Comparison of ENCODE assay signal across 8 cellular contexts in genomic region chr1:183470147-183470960, GRCh38. TPM values are rescaled to one million over a fixed set of nuclear protein-coding genes. Genes with fewer than 3 reads are reported as not detected.
DNase-seq lines count a peak whose midpoint lies in the region; ATAC-seq, FAIRE-seq and TF ChIP-seq lines count a peak whose summit lies in the region.

No MANE protein-coding gene starts in this region.

- no peaks in the 10 kb centered on the region for H3K9me3 ChIP-seq in fibroblast of lung (ENCODE audit: control insufficient read depth, insufficient read depth, low read depth, low read length)

- H3K9me3 Mint-ChIP-seq in activated T-helper 1 cell treated with anti-CD3 and anti-CD28 coated beads, Interleukin-12 subunit alpha, Interleukin-12 subunit beta, Interleukin-2, Interleukin-4 antibody, amounts not matched to agents 30 ng/mL and 10 ng/mL and 1 ng/mL, durations not matched to agents 14 hours and 24 hours and 36 hours, result no peaks in the 10 kb centered on the region
- peaks cover 0 to 1% (median 0%) of the 10 kb centered on the region in 9 donors for H3K9me3 Mint-ChIP-seq in naive thymus-derived CD8-positive, alpha-beta T cell

- no peak for DNase-seq in D721Med (ENCODE audit: insufficient read length, low spot score)
- peak; percentile 70 for DNase-seq in LHCN-M2 (ENCODE audit: low read depth)
- DNase-seq in RKO (ENCODE audit: low spot score), result peak; percentile 88
- DNase-seq in activated T-helper 1 cell treated with anti-CD3 and anti-CD28 coated beads, Interleukin-12 subunit alpha, Interleukin-12 subunit beta, Interleukin-2, Interleukin-4 antibody, amounts not matched to agents 30 ng/mL and 10 ng/mL and 1 ng/mL, durations not matched to agents 14 hours and 24 hours and 36 hours (ENCODE audit: low spot score), result peak; percentile 84
- DNase-seq in fibroblast of lung (ENCODE audit: low read depth in 2 of 2), result peak; percentile 59 to 67
- peak; percentile 81 to 95 (median 88) for DNase-seq in naive thymus-derived CD8-positive, alpha-beta T cell
- DNase-seq in stimulated activated naive CD4-positive, alpha-beta T cell (lab: John Stamatoyannopoulos, UW), result peak; percentile 76 to 88 (median 85)

- peak overlapping the region; percentile 98 for H3K27ac ChIP-seq in fibroblast of lung (ENCODE audit: insufficient read depth, low read length)

- peaks cover 11% of the 10 kb centered on the region for H3K36me3 Mint-ChIP-seq in activated T-helper 1 cell treated with anti-CD3 and anti-CD28 coated beads, Interleukin-12 subunit alpha, Interleukin-12 subunit beta, Interleukin-2, Interleukin-4 antibody, amounts not matched to agents 30 ng/mL and 10 ng/mL and 1 ng/mL, durations not matched to agents 14 hours and 24 hours and 36 hours (ENCODE audit: low read depth)
- H3K36me3 Mint-ChIP-seq in naive thymus-derived CD8-positive, alpha-beta T cell, result peaks cover 0 to 5% (median 0%) of the 10 kb centered on the region in 3 donors

- peak overlapping the region; percentile 99 for H3K27ac Mint-ChIP-seq in activated T-helper 1 cell treated with anti-CD3 and anti-CD28 coated beads, Interleukin-12 subunit alpha, Interleukin-12 subunit beta, Interleukin-2, Interleukin-4 antibody, amounts not matched to agents 30 ng/mL and 10 ng/mL and 1 ng/mL, durations not matched to agents 14 hours and 24 hours and 36 hours
- H3K27ac Mint-ChIP-seq in naive thymus-derived CD8-positive, alpha-beta T cell, result peak overlapping the region; percentile 96 to 100 (median 100)

- peaks cover 8% of the 10 kb centered on the region for H3K27me3 Mint-ChIP-seq in activated T-helper 1 cell treated with anti-CD3 and anti-CD28 coated beads, Interleukin-12 subunit alpha, Interleukin-12 subunit beta, Interleukin-2, Interleukin-4 antibody, amounts not matched to agents 30 ng/mL and 10 ng/mL and 1 ng/mL, durations not matched to agents 14 hours and 24 hours and 36 hours (ENCODE audit: insufficient read depth)
- H3K27me3 Mint-ChIP-seq in naive thymus-derived CD8-positive, alpha-beta T cell, result peaks cover 0 to 3% (median 0%) of the 10 kb centered on the region in 5 donors

- peaks cover 29% of the 10 kb centered on the region for H3K79me2 ChIP-seq in fibroblast of lung (ENCODE audit: control insufficient read depth, insufficient read depth, low read length)

- FAIRE-seq in D721Med (lab: Jason Lieb, UNC), result no peak

- intact Hi-C loops in activated T-helper 1 cell treated with anti-CD3 and anti-CD28 coated beads, Interleukin-12 subunit alpha, Interleukin-12 subunit beta, Interleukin-2, Interleukin-4 antibody, amounts not matched to agents 30 ng/mL and 10 ng/mL and 1 ng/mL, durations not matched to agents 14 hours and 24 hours and 36 hours (cut with micrococcal nuclease), result loop anchor here (1.0 to 10.0 kb wide), 14 partner anchors 73 to 1686 kb away; partner anchors contain the start of genes C1orf21, DHX9, EDEM3 and NCF2

- H3K4me3 ChIP-seq in fibroblast of lung (replicated peaks in 1 of 4; ENCODE audit: control extremely low read depth in 1 of 4, insufficient read depth in 1 of 4, low read depth in 3 of 4, low read length in 4 of 4), result peak overlapping the region; percentile 52 to 95 (median 82)

- H3K4me1 ChIP-seq in fibroblast of lung (ENCODE audit: control insufficient read depth, extremely low read depth, insufficient read depth, low read length), result no peaks in the 10 kb centered on the region

- ATAC-seq in GM21723 (IDR thresholded peaks at IDR 0.05; ENCODE audit: unreplicated experiment), result peak; percentile 37
- peak; percentile 58 to 60 for ATAC-seq in naive thymus-derived CD8-positive, alpha-beta T cell

- POLR2A ChIA-PET in naive thymus-derived CD8-positive, alpha-beta T cell (lab: Charles Lee), result interaction anchor here (0.7 to 1.0 kb wide), 2 partner anchors 10 to 28 kb away, joined by 3 read pairs; no protein-coding TSS in a partner anchor

- H3K9ac ChIP-seq in fibroblast of lung (ENCODE audit: insufficient read depth, low read length), result peak overlapping the region; percentile 97

- H3K4me1 Mint-ChIP-seq in activated T-helper 1 cell treated with anti-CD3 and anti-CD28 coated beads, Interleukin-12 subunit alpha, Interleukin-12 subunit beta, Interleukin-2, Interleukin-4 antibody, amounts not matched to agents 30 ng/mL and 10 ng/mL and 1 ng/mL, durations not matched to agents 14 hours and 24 hours and 36 hours (ENCODE audit: low read depth), result peaks cover 28% of the 10 kb centered on the region
- peaks cover 0 to 32% (median 20%) of the 10 kb centered on the region in 4 donors for H3K4me1 Mint-ChIP-seq in naive thymus-derived CD8-positive, alpha-beta T cell

- peak overlapping the region; percentile 100 for H3K4me2 ChIP-seq in fibroblast of lung (ENCODE audit: extremely low read depth, insufficient read depth, low read length)

- peak overlapping the region; percentile 90 for H3K4me3 Mint-ChIP-seq in activated T-helper 1 cell treated with anti-CD3 and anti-CD28 coated beads, Interleukin-12 subunit alpha, Interleukin-12 subunit beta, Interleukin-2, Interleukin-4 antibody, amounts not matched to agents 30 ng/mL and 10 ng/mL and 1 ng/mL, durations not matched to agents 14 hours and 24 hours and 36 hours
- H3K4me3 Mint-ChIP-seq in naive thymus-derived CD8-positive, alpha-beta T cell, result peak overlapping the region; percentile 89 to 99 (median 98)

- no peaks in the 10 kb centered on the region for H4K20me1 ChIP-seq in fibroblast of lung (ENCODE audit: control insufficient read depth, extremely low read depth, insufficient read depth, low read length)

- no peaks in the 10 kb centered on the region for H3K36me3 ChIP-seq in fibroblast of lung (ENCODE audit: control insufficient read depth, insufficient read depth, low read length)

- H2AFZ ChIP-seq in fibroblast of lung (ENCODE audit: low read length), result peak overlapping the region; percentile 87

- TF ChIP-seq CTCF in D721Med (IDR thresholded peaks at IDR 0.05; ENCODE audit: insufficient read depth, missing control alignments), result peak; percentile 66
- TF ChIP-seq CTCF in fibroblast of lung (conservative IDR thresholded peaks at IDR 0.05 in 1 of 2, IDR thresholded peaks at IDR 0.05 in 1 of 2; ENCODE audit: low read depth in 1 of 2, low read length in 2 of 2), result peak; percentile 39 to 48

- no peaks in the 10 kb centered on the region for H3K27me3 ChIP-seq in fibroblast of lung (ENCODE audit: control insufficient read depth, insufficient read depth, low read length)

RNA-seq across cellular contexts. Expression of gene SMG7, which starts 1.9 kb away (rescaled TPM):
- total RNA-seq in LHCN-M2 (2014; rRNA removed) (18.8 and 30.1 TPM in 2 replicates), fibroblast of lung (16.2 and 23.1 TPM in 2 replicates)
- 19.9 TPM for polyA plus RNA-seq in LHCN-M2 (2012)
- total RNA-seq in activated T-helper 1 cell treated with anti-CD3 and anti-CD28 coated beads, Interleukin-12 subunit alpha, Interleukin-12 subunit beta, Interleukin-2, Interleukin-4 antibody, amounts not matched to agents 30 ng/mL and 10 ng/mL and 1 ng/mL, durations not matched to agents 14 hours and 24 hours and 36 hours, result 86.1 and 86.4 TPM in 2 replicates
- polyA plus RNA-seq in fibroblast of lung, result 30.7 and 31.0 TPM in 2 replicates
- polyA plus RNA-seq in fibroblast of lung (2012), result 18.8 and 19.4 TPM in 2 replicates
- 24.7 and 35.3 TPM in 2 replicates for polyA minus RNA-seq in fibroblast of lung (ENCODE audit: low replicate concordance)
- 10 to 100 TPM; 59.5 to 60.0 TPM for total RNA-seq in naive thymus-derived CD8-positive, alpha-beta T cell
- polyA plus RNA-seq in naive thymus-derived CD8-positive, alpha-beta T cell, result 10 to 100 TPM; 14.8 to 29.2 (median 27.1) TPM

RNA-seq across cellular contexts. Expression of gene NMNAT2, which starts 52.2 kb away (rescaled TPM):
- total RNA-seq in LHCN-M2 (2014; rRNA removed), result 1.3 and 2.4 TPM in 2 replicates
- polyA plus RNA-seq in LHCN-M2 (2012), result 3.3 TPM
- total RNA-seq in activated T-helper 1 cell treated with anti-CD3 and anti-CD28 coated beads, Interleukin-12 subunit alpha, Interleukin-12 subunit beta, Interleukin-2, Interleukin-4 antibody, amounts not matched to agents 30 ng/mL and 10 ng/mL and 1 ng/mL, durations not matched to agents 14 hours and 24 hours and 36 hours, result not detected in 2 replicates
- total RNA-seq in fibroblast of lung, result under 0.01 TPM in 2 replicates
- polyA plus RNA-seq in fibroblast of lung, result 0.02 and 0.61 TPM in 2 replicates
- polyA plus RNA-seq in fibroblast of lung (2012), result 0.15 and 0.90 TPM in 2 replicates
- polyA minus RNA-seq in fibroblast of lung (ENCODE audit: low replicate concordance), result not detected in 2 replicates
- total RNA-seq in naive thymus-derived CD8-positive, alpha-beta T cell, result not detected
- not detected for polyA plus RNA-seq in naive thymus-derived CD8-positive, alpha-beta T cell
